Comparison of ENCODE assay signal across 29 cellular contexts in the genomic region with DNA sequence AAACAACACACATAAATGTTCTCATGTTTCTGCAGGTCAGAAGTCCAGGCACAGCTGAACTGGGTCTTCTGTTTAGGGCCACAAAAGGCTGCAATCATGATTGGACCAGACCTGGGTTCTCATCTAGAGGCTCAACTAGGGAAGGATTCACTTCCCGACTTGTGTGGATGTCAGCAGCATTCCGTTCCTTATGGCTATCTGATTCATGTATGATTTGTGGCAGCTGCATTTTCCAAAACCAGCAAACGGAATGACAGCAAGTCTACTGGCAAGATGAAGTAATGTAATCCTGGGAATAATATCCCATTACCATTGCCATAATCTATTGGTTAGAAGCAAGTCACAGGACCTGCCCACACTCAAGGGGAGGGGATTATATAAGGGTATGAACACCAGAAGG. TPM values are rescaled to one million over a fixed set of nuclear protein-coding genes. Genes with fewer than 3 reads are reported as not detected.
"Had no signal": no experiment of that assay in that cellular context is flagged by ENCODE, and none has a peak within 500 bp of the region (broad histone marks: within the 10 kb centered on the region; RNA-seq: fewer than 3 reads in every experiment).

No MANE protein-coding gene starts in this region.

- H3K4me3 ChIP-seq: adrenal gland, SJCRH30, SK-N-MC had no signal

- H3K4me1 ChIP-seq: adrenal gland, SJCRH30 had no signal

- H3K36me3 ChIP-seq: adrenal gland had no signal

- H3K27me3 ChIP-seq: adrenal gland, SJCRH30 had no signal

- DNase-seq: activated CD4-positive, alpha-beta T cell treated with anti-CD3 and anti-CD28 coated beads for 36 hours; activated CD4-positive, alpha-beta T cell treated with anti-CD3 and anti-CD28 coated beads, Interleukin-2, amount 10 ng/mL, durations not matched to agents 7 days and 5 days; activated CD4-positive, alpha-beta T cell treated with anti-CD3 and anti-CD28 coated beads, Interleukin-2, amount 50 U/mL, for 48 hours; activated CD8-positive, alpha-beta T cell treated with anti-CD3 and anti-CD28 coated beads, Interleukin-2, amount 10 ng/mL, durations not matched to agents 7 days and 5 days; activated gamma-delta T cell; activated naive CD4-positive, alpha-beta T cell treated with anti-CD3 and anti-CD28 coated beads for 36 hours; activated T-cell treated with anti-CD3 and anti-CD28 coated beads, Interleukin-2, amount 50 U/mL, for 24 hours; adrenal gland; anterior cingulate cortex; central memory CD4-positive, alpha-beta T cell; Kasumi-1; KG1; MM.1S; MV-4-11; NCI-H1092; NCI-H1436 treated with DMSO at 0.1 percent for 48 hours; NCI-H1694 treated with DMSO at 0.1 percent for 48 hours; NCI-H2029; NCI-H345; NCI-H510A; NCI-H526; NCI-H774; SHP77 had no signal

- H3K9me3 ChIP-seq: adrenal gland, SJCRH30 had no signal

- ATAC-seq: activated CD4-positive, alpha-beta T cell treated with anti-CD3 and anti-CD28 coated beads for 36 hours; activated CD8-positive, alpha-beta T cell treated with anti-CD3 and anti-CD28 coated beads, Interleukin-2, amount 10 ng/mL, durations not matched to agents 7 days and 5 days; activated naive CD4-positive, alpha-beta T cell treated with anti-CD3 and anti-CD28 coated beads, Interleukin-2, amount 50 U/mL, for 72 hours; Panc1 had no signal

- H3K27ac ChIP-seq: adrenal gland, SJCRH30, SK-N-MC had no signal

RNA-seq across cellular contexts. Expression of gene APOH, which starts 59.4 kb away (rescaled TPM):
- total RNA-seq: activated CD4-positive, alpha-beta T cell treated with anti-CD3 and anti-CD28 coated beads for 36 hours; activated CD4-positive, alpha-beta T cell treated with anti-CD3 and anti-CD28 coated beads, Interleukin-2, amount 10 ng/mL, durations not matched to agents 7 days and 5 days; activated CD8-positive, alpha-beta T cell treated with anti-CD3 and anti-CD28 coated beads, Interleukin-2, amount 10 ng/mL, durations not matched to agents 7 days and 5 days; activated naive CD4-positive, alpha-beta T cell treated with anti-CD3 and anti-CD28 coated beads for 36 hours; activated naive CD4-positive, alpha-beta T cell treated with anti-CD3 and anti-CD28 coated beads, Interleukin-2, amount 50 U/mL, for 72 hours; activated T-helper 2 cell treated with anti-CD3 and anti-CD28 coated beads, Interferon-gamma antibody, Interleukin-2, Interleukin-4, amounts not matched to agents 10 μg/mL and 5 μg/mL and 100 μg/mL, durations not matched to agents 14 hours and 24 hours and 36 hours; RPMI7951; SJCRH30 had no signal
